ENCODE assay signal across 20 cellular contexts in the genomic region with DNA sequence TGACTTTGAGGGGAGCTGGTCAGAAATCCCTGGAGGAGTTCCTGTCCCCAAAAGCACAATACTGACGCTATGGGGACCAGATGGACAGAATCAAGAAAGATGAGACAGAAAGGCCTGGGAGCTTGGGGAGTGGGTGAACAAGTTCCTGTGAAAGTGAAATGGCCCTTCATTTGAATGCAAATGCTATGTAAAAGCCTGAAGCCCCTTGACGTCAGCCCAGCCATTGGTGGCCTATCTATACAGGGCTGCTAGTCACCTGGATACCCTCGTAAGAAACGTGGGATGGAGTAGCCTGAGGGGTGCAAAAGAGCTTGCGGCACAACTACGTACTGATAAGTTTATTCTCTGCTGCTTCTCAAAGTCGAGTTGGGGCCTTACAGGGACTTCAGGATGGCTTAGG. TPM values are rescaled to one million over a fixed set of nuclear protein-coding genes. Genes with fewer than 3 reads are reported as not detected.
DNase-seq lines count a peak whose midpoint lies in the region; ATAC-seq and TF ChIP-seq lines count a peak whose summit lies in the region.
"Had no signal": no experiment of that assay in that cellular context is flagged by ENCODE, and none has a peak within 500 bp of the region (broad histone marks: within the 10 kb centered on the region; RNA-seq: fewer than 3 reads in every experiment).

Gene CDX4, plus strand, starts transcription at position 223 of the 400 bp plus-strand sequence. CDS start 201 bp downstream, outside the sequence.

- H3K27ac ChIP-seq in HUES64 (ENCODE audit: low read depth, low read length): no peak within 1 kb of the TSS
- no peak within 1 kb of the TSS for H3K27ac ChIP-seq in neural progenitor cell
- H3K27ac ChIP-seq: RWPE1 had no signal

- H3K36me3 ChIP-seq in H7 (replicated peaks; ENCODE audit: control insufficient read depth, insufficient read depth, low read length) (no peaks in the 10 kb centered on the region), HUES64 (ENCODE audit: insufficient read depth, low read length) (no peaks in the 10 kb centered on the region), neural progenitor cell (no peaks in the 10 kb centered on the region)

- H3K27ac Mint-ChIP-seq in glutamatergic neuron (ENCODE audit: unreplicated experiment): no peak within 1 kb of the TSS
- H3K27ac Mint-ChIP-seq in neural progenitor cell: no peak within 1 kb of the TSS
- H3K27ac Mint-ChIP-seq: CD4-positive, CD25-positive, alpha-beta regulatory T cell had no signal

- WGBS in HUES64: 60% methylated on average over 7 of the region's 7 CpGs

- H4K20me1 ChIP-seq in neural progenitor cell (ENCODE audit: low read depth): no peaks in the 10 kb centered on the region

- peaks cover 8% of the 10 kb centered on the region; the same call in 1 of the 2 replicates for H3K4me1 ChIP-seq in HUES64 (ENCODE audit: insufficient read depth, low read length)
- H3K4me1 ChIP-seq in neural progenitor cell: no peaks in the 10 kb centered on the region

- peak within 1 kb of the TSS; percentile 35 for H3K4me3 ChIP-seq in H7 (ENCODE audit: insufficient read depth, low read depth, low read length)
- peak within 1 kb of the TSS; percentile 38 for H3K4me3 ChIP-seq in HUES64 (ENCODE audit: low read length)
- H3K4me3 ChIP-seq in neural progenitor cell: peak within 1 kb of the TSS; percentile 15

- H3K9ac ChIP-seq in HUES64 (ENCODE audit: low read depth, low read length) (no peak within 1 kb of the TSS), neural progenitor cell (no peak within 1 kb of the TSS)

- H3K4me1 Mint-ChIP-seq in glutamatergic neuron (ENCODE audit: low read depth, unreplicated experiment): no peaks in the 10 kb centered on the region
- no peaks in the 10 kb centered on the region for H3K4me1 Mint-ChIP-seq in neural progenitor cell

- peak within 1 kb of the TSS; percentile 46 for H3K4me3 Mint-ChIP-seq in glutamatergic neuron (ENCODE audit: unreplicated experiment)
- H3K4me3 Mint-ChIP-seq in neural progenitor cell: no peak within 1 kb of the TSS
- H3K4me3 Mint-ChIP-seq: CD4-positive, CD25-positive, alpha-beta regulatory T cell had no signal

- H3K9me3 Mint-ChIP-seq in glutamatergic neuron (ENCODE audit: unreplicated experiment) (no peaks in the 10 kb centered on the region), neural progenitor cell (peaks cover 5% of the 10 kb centered on the region)

- no peak for TF ChIP-seq CTCF in glutamatergic neuron (IDR thresholded peaks at IDR 0.05; ENCODE audit: partially characterized antibody, unreplicated experiment)
- TF ChIP-seq CTCF in neural progenitor cell (IDR thresholded peaks at IDR 0.05): no peak

- peaks cover 48% of the 10 kb centered on the region for H3K27me3 ChIP-seq in H7 (ENCODE audit: control insufficient read depth, insufficient read depth, low read length)
- peaks cover 72% of the 10 kb centered on the region for H3K27me3 ChIP-seq in HUES64 (ENCODE audit: insufficient read depth, low read length)
- H3K27me3 ChIP-seq in neural progenitor cell: peaks cover 68% of the 10 kb centered on the region

- DNase-seq in H7: peak; percentile 52
- no peak for DNase-seq in glutamatergic neuron
- no peak for DNase-seq in neural progenitor cell (ENCODE audit: low spot score)
- no peak for DNase-seq in NCI-H2029 treated with DMSO at 0.1 percent for 48 hours (lab: John Stamatoyannopoulos, UW)
- DNase-seq in SHP77 treated with DMSO at 0.1 percent for 48 hours (lab: John Stamatoyannopoulos, UW): no peak
- DNase-seq: CD4-positive, CD25-positive, alpha-beta regulatory T cell; DMS79 treated with DMSO at 0.1 percent for 48 hours; KG1; NCI-H1092; NCI-H1436; NCI-H187 treated with DMSO at 0.1 percent for 48 hours; NCI-H2227 treated with DMSO at 0.1 percent for 48 hours; NCI-H510A; NCI-H748 treated with DMSO at 0.1 percent for 48 hours had no signal

- H3K27me3 Mint-ChIP-seq in glutamatergic neuron (ENCODE audit: unreplicated experiment) (peaks cover 10% of the 10 kb centered on the region), neural progenitor cell (ENCODE audit: insufficient read depth, low read depth) (peaks cover 3% of the 10 kb centered on the region)

- H3K36me3 Mint-ChIP-seq in glutamatergic neuron (ENCODE audit: unreplicated experiment): no peaks in the 10 kb centered on the region
- H3K36me3 Mint-ChIP-seq in neural progenitor cell: no peaks in the 10 kb centered on the region
- H3K36me3 Mint-ChIP-seq: CD4-positive, CD25-positive, alpha-beta regulatory T cell had no signal

- H3K9me3 ChIP-seq in HUES64 (ENCODE audit: insufficient read depth, low read depth, low read length) (no peaks in the 10 kb centered on the region), neural progenitor cell (ENCODE audit: low read depth) (peaks cover 5% of the 10 kb centered on the region)

- no peak for ATAC-seq in GM18858 (IDR thresholded peaks at IDR 0.05; ENCODE audit: unreplicated experiment)
- ATAC-seq: SK-N-SH treated with all-trans-retinoic acid at 6 μM for 48 hours had no signal

- H2AFZ ChIP-seq in neural progenitor cell (replicated peaks): no peak within 1 kb of the TSS

- H3K4me2 ChIP-seq in neural progenitor cell: peak within 1 kb of the TSS; percentile 45

- H3K79me2 ChIP-seq in neural progenitor cell (ENCODE audit: low read depth): no peaks in the 10 kb centered on the region

- no peaks in the 10 kb centered on the region for H3F3A ChIP-seq in neural progenitor cell (ENCODE audit: low read depth)

RNA-seq across cellular contexts. Expression of gene CDX4, which starts in this region (rescaled TPM):
- total RNA-seq in H7 (2014; rRNA removed; shearing (Covaris generic)): 21.7 and 23.8 TPM in 2 replicates
- 3.2 TPM for polyA plus RNA-seq in HUES64 (2013, experiment 1 of 2)
- polyA plus RNA-seq in HUES64 (2013, experiment 2 of 2): 4.0 TPM
- not detected for total RNA-seq in glutamatergic neuron (ENCODE audit: unreplicated experiment)
- 0.92 TPM in 1 of 2 replicates, not detected in the other for total RNA-seq in neural progenitor cell (ENCODE audit: low replicate concordance)
- total RNA-seq: CD4-positive, CD25-positive, alpha-beta regulatory T cell; G401 had no signal
- polyA plus RNA-seq: BJ; CD4-positive, CD25-positive, alpha-beta regulatory T cell had no signal

Comparison
In these comparisons a context has a peak if more than half of its experiments do, and no peak if none do; other contexts are left out.
1. RNA of gene CDX4 (total RNA-seq): 21.7 to 23.8 TPM in H7; 0.92 TPM in neural progenitor cell and not detected in glutamatergic neuron (single experiment); every median in the first group is over 10 times any median in the second.
2. Peak in every context shown above with its lines, with median percentiles within 50 percentile points of each other: H3K4me3 ChIP-seq.